In genomic region chr6:42502990-42503389, GRCh38 we compare ENCODE assay signal across 25 cellular contexts.
"Had no signal": no experiment of that assay in that cellular context is flagged by ENCODE, and none has a peak within 500 bp of the region (broad histone marks: within the 10 kb centered on the region; RNA-seq: fewer than 3 reads in every experiment).

No MANE protein-coding gene starts in this region.

- H3K4me1 ChIP-seq: gastrocnemius medialis, lower lobe of right lung, prostate gland, sigmoid colon, suprapubic skin, transverse colon, upper lobe of right lung, uterus had no signal

- FAIRE-seq: keratinocyte had no signal

- H3K27me3 ChIP-seq: gastrocnemius medialis, sigmoid colon, suprapubic skin, transverse colon, upper lobe of right lung, uterus had no signal

- H3K9me3 Mint-ChIP-seq: dendritic cell treated with granulocyte-macrophage colony-stimulating factor and Interleukin-4, amounts not matched to agents 40 ng/mL and 50 ng/mL, for 4 days; endodermal cell had no signal

- H3K27ac ChIP-seq: epithelial cell of prostate, gastrocnemius medialis, lower lobe of right lung, prostate gland, sigmoid colon, suprapubic skin, transverse colon, upper lobe of right lung had no signal

- H3K4me3 Mint-ChIP-seq: dendritic cell treated with granulocyte-macrophage colony-stimulating factor and Interleukin-4, amounts not matched to agents 40 ng/mL and 50 ng/mL, for 4 days; endodermal cell; naive thymus-derived CD8-positive, alpha-beta T cell; nephron progenitor cell; stimulated activated memory B cell treated with anti-CD40 and anti-IgM and Interleukin-4, amounts not matched to agents 10 μg/mL and 1 μg/mL and 100 μg/mL, for 72 hours; stimulated activated naive CD8-positive, alpha-beta T cell treated with anti-CD3 and anti-CD28 coated beads, Interleukin-15, Interleukin-2, amounts not matched to agents 100 ng/mL and 50 ng/mL, for 24 hours had no signal

- H3K27ac Mint-ChIP-seq: dendritic cell treated with granulocyte-macrophage colony-stimulating factor and Interleukin-4, amounts not matched to agents 40 ng/mL and 50 ng/mL, for 4 days; endodermal cell; nephron progenitor cell; stimulated activated memory B cell treated with anti-CD40 and anti-IgM and Interleukin-4, amounts not matched to agents 10 μg/mL and 1 μg/mL and 100 μg/mL, for 72 hours; stimulated activated naive CD8-positive, alpha-beta T cell treated with anti-CD3 and anti-CD28 coated beads, Interleukin-15, Interleukin-2, amounts not matched to agents 100 ng/mL and 50 ng/mL, for 24 hours had no signal

- H3K4me1 Mint-ChIP-seq: endodermal cell, nephron progenitor cell had no signal

- H3K27me3 Mint-ChIP-seq: stimulated activated memory B cell treated with anti-CD40 and anti-IgM and Interleukin-4, amounts not matched to agents 10 μg/mL and 1 μg/mL and 100 μg/mL, for 72 hours; stimulated activated naive CD8-positive, alpha-beta T cell treated with anti-CD3 and anti-CD28 coated beads, Interleukin-15, Interleukin-2, amounts not matched to agents 100 ng/mL and 50 ng/mL, for 24 hours had no signal

- DNase-seq: effector CD8-positive, alpha-beta T cell; endodermal cell; foreskin fibroblast; gastrocnemius medialis; head of caudate nucleus; left ventricle myocardium superior; lower lobe of right lung; naive thymus-derived CD8-positive, alpha-beta T cell; nephron progenitor cell; nucleus accumbens; right cardiac atrium; sigmoid colon; stimulated activated CD4-positive, alpha-beta T cell treated with anti-CD3 and anti-CD28 coated beads, Interleukin-2, amount 100 ng/mL, for 24 hours; stimulated activated CD4-positive, alpha-beta T cell treated with anti-CD3 and anti-CD28 coated beads, Interleukin-4, amount 100 ng/mL, for 24 hours; transverse colon; upper lobe of right lung; uterus had no signal

- H3K4me3 ChIP-seq: gastrocnemius medialis, lower lobe of right lung, prostate gland, sigmoid colon, suprapubic skin, transverse colon, upper lobe of right lung, uterus had no signal

- H3K36me3 ChIP-seq: gastrocnemius medialis, lower lobe of right lung, prostate gland, sigmoid colon, suprapubic skin, transverse colon, upper lobe of right lung, uterus had no signal

- H3K9me3 ChIP-seq: gastrocnemius medialis, lower lobe of right lung, prostate gland, sigmoid colon, suprapubic skin, transverse colon, upper lobe of right lung, uterus had no signal

- ATAC-seq: esophagus mucosa; gastrocnemius medialis; left ventricle myocardium superior; lower lobe of right lung; naive thymus-derived CD8-positive, alpha-beta T cell; right cardiac atrium; stimulated activated memory B cell treated with anti-CD40 and anti-IgM and Interleukin-4, amounts not matched to agents 10 μg/mL and 1 μg/mL and 100 μg/mL, for 72 hours; upper lobe of right lung had no signal
